Comparison of ENCODE assay signal across 15 cellular contexts in the genomic region with DNA sequence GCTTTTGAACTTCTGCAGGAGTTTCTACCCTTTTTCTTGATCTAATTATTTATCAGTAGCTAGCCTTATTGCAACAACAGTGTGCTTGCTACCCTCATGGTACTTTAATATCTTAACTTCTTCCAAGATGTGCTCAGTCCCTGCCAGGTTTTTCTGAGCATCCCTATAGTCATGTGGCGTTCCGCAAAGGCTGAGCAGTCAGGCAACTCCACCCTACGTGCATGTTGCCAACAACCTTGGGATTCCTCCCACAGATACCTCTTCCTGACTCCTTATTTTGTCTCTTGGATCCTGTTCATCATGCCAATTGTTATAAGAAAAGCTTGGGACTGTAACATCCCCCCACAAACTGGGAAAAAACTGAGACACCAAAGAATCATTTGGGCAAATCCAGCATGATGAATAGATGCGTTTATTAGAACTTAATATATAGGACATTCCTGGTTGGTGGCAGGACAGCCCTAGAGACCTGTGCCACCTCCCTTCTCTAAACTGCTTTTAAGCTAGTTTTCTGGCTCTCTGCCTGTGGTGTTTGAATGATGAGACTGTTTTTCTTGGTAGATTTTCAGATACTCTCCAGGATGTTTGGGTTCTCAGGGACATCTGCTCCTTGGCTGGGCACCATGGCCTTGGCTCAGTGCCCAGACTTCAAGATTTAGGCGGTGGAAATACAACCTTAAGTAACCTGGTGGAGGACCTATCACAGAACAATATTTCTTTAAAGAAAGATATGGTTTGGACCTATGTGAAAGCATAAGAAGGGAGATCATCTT. TPM values are rescaled to one million over a fixed set of nuclear protein-coding genes. Genes with fewer than 3 reads are reported as not detected.
DNase-seq lines count a peak whose midpoint lies in the region; ATAC-seq and FAIRE-seq lines count a peak whose summit lies in the region.
"Had no signal": no experiment of that assay in that cellular context is flagged by ENCODE, and none has a peak within 500 bp of the region (broad histone marks: within the 10 kb centered on the region; RNA-seq: fewer than 3 reads in every experiment).

No MANE protein-coding gene starts in this region.

- 51 to 60% (median 53%) methylated on average over 5 of the region's 5 CpGs for WGBS in small intestine, 3 donors

- no peaks in the 10 kb centered on the region for H3K27me3 ChIP-seq in small intestine (ENCODE audit: control insufficient read depth in 2 of 2, insufficient read depth in 2 of 2, low read length in 2 of 2)
- H3K27me3 ChIP-seq: pancreas had no signal

- peaks cover 9% of the 10 kb centered on the region for H3K9me3 Mint-ChIP-seq in T-helper 2 cell treated with Interferon-gamma antibody and Interleukin-4, amounts not matched to agents 5 μg/mL and 100 μg/mL, for 36 hours

- no peaks in the 10 kb centered on the region for H3K4me1 ChIP-seq in small intestine (ENCODE audit: control insufficient read depth in 2 of 2, insufficient read depth in 1 of 2, low read depth in 1 of 2, low read length in 1 of 2)
- H3K4me1 ChIP-seq: Caco-2 had no signal

- no peak overlapping the region for H3K4me3 Mint-ChIP-seq in T-helper 2 cell treated with Interferon-gamma antibody and Interleukin-4, amounts not matched to agents 5 μg/mL and 100 μg/mL, for 36 hours
- H3K4me3 Mint-ChIP-seq: stimulated activated naive CD8-positive, alpha-beta T cell treated with anti-CD3 and anti-CD28 coated beads, Interleukin-15, amount 100 ng/mL, for 72 hours had no signal

- H3K36me3 ChIP-seq in small intestine (ENCODE audit: control insufficient read depth in 2 of 2, insufficient read depth in 2 of 2, low read length in 2 of 2), result no peaks in the 10 kb centered on the region
- H3K36me3 ChIP-seq: pancreas had no signal

- intact Hi-C loops in Right ventricle myocardium superior (cut with DNase I), result no loop called here

- peaks cover 7% of the 10 kb centered on the region for H3K4me1 Mint-ChIP-seq in T-helper 2 cell treated with Interferon-gamma antibody and Interleukin-4, amounts not matched to agents 5 μg/mL and 100 μg/mL, for 36 hours (ENCODE audit: low read depth)
- H3K4me1 Mint-ChIP-seq: stimulated activated naive CD8-positive, alpha-beta T cell treated with anti-CD3 and anti-CD28 coated beads, Interleukin-15, amount 100 ng/mL, for 72 hours had no signal

- H3K9me3 ChIP-seq in small intestine (ENCODE audit: control insufficient read depth, low read depth), result no peaks in the 10 kb centered on the region
- H3K9me3 ChIP-seq: pancreas had no signal

- ATAC-seq in Right ventricle myocardium superior (ENCODE audit: poor library complexity), result no peak
- ATAC-seq: stimulated activated naive CD8-positive, alpha-beta T cell treated with anti-CD3 and anti-CD28 coated beads, Interleukin-15, amount 100 ng/mL, for 72 hours had no signal

- DNase-seq in HCEC 1CT (peak; percentile 36), NCI-H446 treated with DMSO at 0.1 percent for 48 hours (lab: John Stamatoyannopoulos, UW) (peak; percentile 93), dermis blood vessel endothelial cell (peak; percentile 46), small intestine (peak; percentile 25), hepatic stellate cell (ENCODE audit: low spot score) (no peak), hippocampal formation (lab: John Stamatoyannopoulos, UW) (no peak), Right ventricle myocardium superior (no peak)
- DNase-seq in T-helper 2 cell treated with Interferon-gamma antibody and Interleukin-4, amounts not matched to agents 5 μg/mL and 100 μg/mL, for 36 hours (ENCODE audit: low spot score), result no peak
- DNase-seq: Caco-2; MM.1S; pancreas; stimulated activated CD4-positive, alpha-beta T cell treated with anti-CD3 and anti-CD28 coated beads, Interleukin-4, amount 100 ng/mL, for 24 hours; stimulated activated naive CD8-positive, alpha-beta T cell treated with anti-CD3 and anti-CD28 coated beads, Interleukin-15, amount 100 ng/mL, for 72 hours had no signal

- H3K36me3 Mint-ChIP-seq in T-helper 2 cell treated with Interferon-gamma antibody and Interleukin-4, amounts not matched to agents 5 μg/mL and 100 μg/mL, for 36 hours (ENCODE audit: low read depth), result no peaks in the 10 kb centered on the region

- no peak overlapping the region for H3K27ac Mint-ChIP-seq in T-helper 2 cell treated with Interferon-gamma antibody and Interleukin-4, amounts not matched to agents 5 μg/mL and 100 μg/mL, for 36 hours
- H3K27ac Mint-ChIP-seq: stimulated activated naive CD8-positive, alpha-beta T cell treated with anti-CD3 and anti-CD28 coated beads, Interleukin-15, amount 100 ng/mL, for 72 hours had no signal

- no peak for FAIRE-seq in small intestine (lab: Jason Lieb, UNC)
- FAIRE-seq: GM12891, pancreas had no signal

- H3K4me3 ChIP-seq in small intestine (ENCODE audit: low read depth in 1 of 2, low read length in 2 of 2), result no peak overlapping the region
- H3K4me3 ChIP-seq: pancreas, PC-9 had no signal

- H3K27me3 Mint-ChIP-seq in T-helper 2 cell treated with Interferon-gamma antibody and Interleukin-4, amounts not matched to agents 5 μg/mL and 100 μg/mL, for 36 hours (ENCODE audit: low read depth), result no peaks in the 10 kb centered on the region

- no peak overlapping the region for H3K27ac ChIP-seq in small intestine (ENCODE audit: low read depth in 1 of 2, low read length in 1 of 2)
- H3K27ac ChIP-seq: pancreas, PC-9 had no signal

RNA-seq across cellular contexts. Expression of a gene that starts 27.1 kb away (rescaled TPM):
- 55.0 and 85.9 TPM in 2 replicates for total RNA-seq in dermis blood vessel endothelial cell
- polyA plus RNA-seq in small intestine, result 100 to 1,000 TPM in 1 of 3 donors, 10 to 100 TPM in 2; 40.0 to 128 (median 50.3) TPM
- total RNA-seq in Right ventricle myocardium superior, result 12.4 TPM

Comparison
In these comparisons a context has a peak if more than half of its experiments do, and no peak if none do; other contexts are left out.
1. DNase-seq: peak in HCEC 1CT (single experiment), NCI-H446 treated with DMSO at 0.1 percent for 48 hours (single experiment), dermis blood vessel endothelial cell (single experiment) and small intestine (single experiment); none in hepatic stellate cell (single experiment), hippocampal formation (0 of 2), Right ventricle myocardium superior (single experiment) and T-helper 2 cell treated with Interferon-gamma antibody and Interleukin-4, amounts not matched to agents 5 μg/mL and 100 μg/mL, for 36 hours (single experiment).